Comparison of ENCODE assay signal across 26 cellular contexts in the genomic region with DNA sequence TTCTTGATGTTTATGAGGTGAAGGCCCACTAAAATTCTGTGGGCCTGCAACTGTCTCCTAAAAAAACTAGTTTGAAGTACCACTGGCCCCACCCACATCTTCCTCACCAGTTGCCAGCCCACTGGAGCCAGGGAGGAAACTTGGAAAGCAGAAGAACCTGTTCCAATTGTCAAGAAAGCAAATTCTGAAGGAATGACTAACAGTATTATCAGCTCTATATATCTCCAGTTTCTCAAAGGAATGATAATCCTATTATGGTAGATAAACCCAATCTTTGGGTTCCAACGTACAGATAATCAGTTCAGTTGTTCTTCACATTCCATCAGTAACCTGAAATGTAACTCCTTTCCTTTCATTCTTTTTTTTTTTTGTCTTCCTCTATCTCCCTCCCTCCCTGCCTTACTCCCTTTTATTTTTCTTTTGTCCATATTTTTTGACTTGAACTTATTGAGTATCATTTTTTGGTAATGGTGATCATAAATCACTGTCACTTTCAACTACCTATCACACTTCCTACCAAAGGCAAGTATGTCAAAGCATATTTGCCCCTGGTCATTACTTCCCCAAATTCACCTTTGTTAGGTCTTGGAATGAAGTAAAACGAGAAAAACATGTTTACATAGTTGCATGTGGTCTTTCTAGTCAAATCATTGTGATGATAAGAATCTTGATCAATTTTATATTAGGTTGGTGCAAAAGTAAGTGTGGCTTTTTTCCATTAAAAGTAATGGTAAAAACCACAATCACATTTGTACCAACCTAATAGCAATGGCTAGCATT.
DNase-seq lines count a peak whose midpoint lies in the region; ATAC-seq, FAIRE-seq and TF ChIP-seq lines count a peak whose summit lies in the region.
"Had no signal": no experiment of that assay in that cellular context is flagged by ENCODE, and none has a peak within 500 bp of the region (broad histone marks: within the 10 kb centered on the region; RNA-seq: fewer than 3 reads in every experiment).

No MANE protein-coding gene starts in this region.

- peaks cover 0 to 7% (median 0%) of the 10 kb centered on the region in 3 donors for H3K36me3 Mint-ChIP-seq in naive thymus-derived CD8-positive, alpha-beta T cell
- H3K36me3 Mint-ChIP-seq: activated CD8-positive, alpha-beta memory T cell treated with anti-CD3 and anti-CD28 coated beads, Interleukin-2, amount 10 ng/mL, durations not matched to agents 7 days and 5 days; CD8-positive, alpha-beta memory T cell had no signal

- H3K27me3 ChIP-seq in A673 (replicated peaks; ENCODE audit: insufficient read depth, low read depth, low read length, poor library complexity) (no peaks in the 10 kb centered on the region), adipocyte (replicated peaks; ENCODE audit: control insufficient read depth, insufficient read depth, low read length) (no peaks in the 10 kb centered on the region), keratinocyte (ENCODE audit: control insufficient read depth, extremely low read depth, insufficient read depth, low read length) (no peaks in the 10 kb centered on the region), lower lobe of right lung (ENCODE audit: low read depth) (no peaks in the 10 kb centered on the region)
- H3K27me3 ChIP-seq: brain microvascular endothelial cell, heart left ventricle, thyroid gland had no signal

- H4K20me1 ChIP-seq in keratinocyte (ENCODE audit: control insufficient read depth, extremely low read depth, insufficient read depth, low read length): no peaks in the 10 kb centered on the region

- H3K27ac Mint-ChIP-seq in naive thymus-derived CD8-positive, alpha-beta T cell: no peak overlapping the region
- H3K27ac Mint-ChIP-seq: activated B cell treated with CpG ODN at 0.5 μM for 24 hours; activated CD8-positive, alpha-beta memory T cell treated with anti-CD3 and anti-CD28 coated beads, Interleukin-2, amount 10 ng/mL, durations not matched to agents 7 days and 5 days; B cell; CD8-positive, alpha-beta memory T cell; naive B cell had no signal

- no peaks in the 10 kb centered on the region for H3K36me3 ChIP-seq in A673 (ENCODE audit: insufficient read depth, low read length, poor library complexity, severe bottlenecking)
- no peaks in the 10 kb centered on the region for H3K36me3 ChIP-seq in adipocyte (ENCODE audit: control insufficient read depth, insufficient read depth, low read length, severe bottlenecking)
- no peaks in the 10 kb centered on the region for H3K36me3 ChIP-seq in keratinocyte (ENCODE audit: control insufficient read depth in 2 of 2, extremely low read depth in 1 of 2, insufficient read depth in 2 of 2, low read length in 2 of 2)
- H3K36me3 ChIP-seq in lower lobe of right lung: no peaks in the 10 kb centered on the region
- H3K36me3 ChIP-seq: brain microvascular endothelial cell, heart left ventricle, thyroid gland had no signal

- no peak overlapping the region for H3K4me3 Mint-ChIP-seq in naive thymus-derived CD8-positive, alpha-beta T cell
- H3K4me3 Mint-ChIP-seq: activated B cell treated with CpG ODN at 0.5 μM for 24 hours; activated CD8-positive, alpha-beta memory T cell treated with anti-CD3 and anti-CD28 coated beads, Interleukin-2, amount 10 ng/mL, durations not matched to agents 7 days and 5 days; B cell; CD8-positive, alpha-beta memory T cell; naive B cell had no signal

- dilution Hi-C loops in keratinocyte (cut with MboI; ENCODE audit: extremely low pct_ligation_motif_present, low sequenced_read_pairs): no loop called here

- H3K27ac ChIP-seq in A673 (ENCODE audit: low read depth, low read length, poor library complexity, severe bottlenecking): no peak overlapping the region
- no peak overlapping the region for H3K27ac ChIP-seq in keratinocyte (ENCODE audit: control insufficient read depth, insufficient read depth, low read length)
- H3K27ac ChIP-seq in substantia nigra (ENCODE audit: low read depth, low read length, poor library complexity, severe bottlenecking): no peak overlapping the region
- H3K27ac ChIP-seq in lower lobe of right lung: no peak overlapping the region
- H3K27ac ChIP-seq: brain microvascular endothelial cell, heart left ventricle, psoas muscle, thyroid gland had no signal

- FAIRE-seq in keratinocyte (lab: Jason Lieb, UNC): no peak

- H3K9me3 ChIP-seq in A673 (ENCODE audit: low read depth, low read length, poor library complexity, severe bottlenecking) (no peaks in the 10 kb centered on the region), adipocyte (ENCODE audit: control insufficient read depth, low read length) (peaks cover 3% of the 10 kb centered on the region), keratinocyte (ENCODE audit: control insufficient read depth, low read depth, low read length) (no peaks in the 10 kb centered on the region), lower lobe of right lung (peaks cover 5% of the 10 kb centered on the region)
- H3K9me3 ChIP-seq: psoas muscle, thyroid gland had no signal

- POLR2A ChIA-PET in A673 (lab: Charles Lee; ENCODE audit: low non-redundant PET) (no interaction called here), GM10248 (lab: Yijun Ruan, JAX) (no interaction called here)
- POLR2A ChIA-PET in naive thymus-derived CD8-positive, alpha-beta T cell (lab: Charles Lee): no interaction called here

- intact Hi-C loops in A673 (cut with micrococcal nuclease; ENCODE audit: unreplicated experiment) (no loop called here), lower lobe of right lung (cut with DNase I) (no loop called here)

- H3K27me3 Mint-ChIP-seq in naive thymus-derived CD8-positive, alpha-beta T cell: no peaks in the 10 kb centered on the region
- H3K27me3 Mint-ChIP-seq: activated B cell treated with CpG ODN at 0.5 μM for 24 hours; activated CD8-positive, alpha-beta memory T cell treated with anti-CD3 and anti-CD28 coated beads, Interleukin-2, amount 10 ng/mL, durations not matched to agents 7 days and 5 days; B cell; CD8-positive, alpha-beta memory T cell; naive B cell had no signal

- no peaks in the 10 kb centered on the region for H3K4me1 ChIP-seq in A673 (ENCODE audit: insufficient read depth, low read length, poor library complexity, severe bottlenecking)
- peaks cover 10% of the 10 kb centered on the region for H3K4me1 ChIP-seq in adipocyte (ENCODE audit: control insufficient read depth, insufficient read depth, low read length)
- H3K4me1 ChIP-seq in keratinocyte (ENCODE audit: control insufficient read depth, extremely low read depth, insufficient read depth, low read length): peaks cover 8% of the 10 kb centered on the region
- H3K4me1 ChIP-seq in lower lobe of right lung: no peaks in the 10 kb centered on the region
- H3K4me1 ChIP-seq: thyroid gland had no signal

- TF ChIP-seq CTCF in A673 (conservative IDR thresholded peaks at IDR 0.05; ENCODE audit: low read depth, low read length) (no peak), keratinocyte (optimal IDR thresholded peaks at IDR 0.05 in 1 of 3, IDR thresholded peaks at IDR 0.05 in 1 of 3, conservative IDR thresholded peaks at IDR 0.05 in 1 of 3; ENCODE audit: extremely low read depth in 1 of 3, insufficient read depth in 2 of 3, low read length in 3 of 3) (no peak), GM10248 (IDR thresholded peaks at IDR 0.05; ENCODE audit: control extremely low read depth, extremely low read depth, low read depth, missing control alignments) (no peak), lower lobe of right lung (IDR thresholded peaks at IDR 0.05) (no peak)

- no peak overlapping the region for H2AFZ ChIP-seq in keratinocyte (ENCODE audit: control insufficient read depth, low read length)

- H3K4me1 Mint-ChIP-seq in naive thymus-derived CD8-positive, alpha-beta T cell: no peaks in the 10 kb centered on the region
- H3K4me1 Mint-ChIP-seq: activated B cell treated with CpG ODN at 0.5 μM for 24 hours; activated CD8-positive, alpha-beta memory T cell treated with anti-CD3 and anti-CD28 coated beads, Interleukin-2, amount 10 ng/mL, durations not matched to agents 7 days and 5 days; B cell; CD8-positive, alpha-beta memory T cell; naive B cell had no signal

- no peaks in the 10 kb centered on the region for H3K79me2 ChIP-seq in keratinocyte (ENCODE audit: control insufficient read depth, insufficient read depth, low read length)

- CTCF ChIA-PET in A673 (lab: Charles Lee) (no interaction called here), GM10248 (lab: Yijun Ruan, JAX) (interaction anchor here (0.7 to 1.1 kb wide), 3 partner anchors 10 to 22 kb away, joined by 3 to 4 read pairs (median 3); no protein-coding TSS in a partner anchor)

- no peaks in the 10 kb centered on the region for H3K9me1 ChIP-seq in keratinocyte (ENCODE audit: control insufficient read depth, extremely low read depth, insufficient read depth, low read length)

- no peak for ATAC-seq in naive thymus-derived CD8-positive, alpha-beta T cell
- no peak for ATAC-seq in lower lobe of right lung
- ATAC-seq: activated CD8-positive, alpha-beta memory T cell treated with anti-CD3 and anti-CD28 coated beads, Interleukin-2, amount 10 ng/mL, durations not matched to agents 7 days and 5 days; heart left ventricle; left lobe of liver; Right ventricle myocardium inferior; stimulated activated naive CD8-positive, alpha-beta T cell treated with anti-CD3 and anti-CD28 coated beads, Interleukin-15, Interleukin-2, amounts not matched to agents 100 U/mL and 50 U/mL, for 24 hours had no signal

- BruUV-seq in A673 (replicated peaks; lab: Mats Ljungman, UMichigan): no TSS peak

- H3K9me3 Mint-ChIP-seq in naive thymus-derived CD8-positive, alpha-beta T cell: peaks cover 0 to 11% (median 7%) of the 10 kb centered on the region in 9 donors

- H3K9ac ChIP-seq in adipocyte (ENCODE audit: low read length) (no peak overlapping the region), keratinocyte (ENCODE audit: control insufficient read depth, extremely low read depth, insufficient read depth, low read length) (no peak overlapping the region)

- H3K4me3 ChIP-seq in A673 (ENCODE audit: low read depth, low read length, poor library complexity, severe bottlenecking) (no peak overlapping the region), adipocyte (ENCODE audit: low read length) (no peak overlapping the region), keratinocyte (ENCODE audit: control insufficient read depth in 2 of 3, extremely low read depth in 1 of 3, insufficient read depth in 2 of 3, low read depth in 1 of 3, low read length in 3 of 3) (no peak overlapping the region), lower lobe of right lung (no peak overlapping the region)
- H3K4me3 ChIP-seq: heart left ventricle, psoas muscle, thyroid gland had no signal

- DNase-seq in A673 (ENCODE audit: low spot score) (peak; percentile 55), HT-29 (ENCODE audit: low spot score) (peak; percentile 81), adipocyte (ENCODE audit: low read depth) (peak; percentile 9), keratinocyte (ENCODE audit: low read depth, low spot score) (peak; percentile 13), GM10248 (ENCODE audit: extremely low spot score) (no peak), substantia nigra (lab: John Stamatoyannopoulos, UW) (no peak), lower lobe of right lung (no peak)
- no peak for DNase-seq in naive thymus-derived CD8-positive, alpha-beta T cell
- DNase-seq: activated B cell treated with CpG ODN at 0.5 μM for 24 hours; activated CD8-positive, alpha-beta memory T cell treated with anti-CD3 and anti-CD28 coated beads, Interleukin-2, amount 10 ng/mL, durations not matched to agents 7 days and 5 days; activated naive CD4-positive, alpha-beta T cell; activated T-cell treated with anti-CD3 and anti-CD28 coated beads, Interleukin-2, amount 50 U/mL, for 48 hours; brain microvascular endothelial cell; CD8-positive, alpha-beta memory T cell; DMS53; GDM1; H7; heart left ventricle; naive B cell; NCI-H1417 treated with DMSO at 0.1 percent for 48 hours; psoas muscle; stimulated activated naive CD8-positive, alpha-beta T cell treated with anti-CD3 and anti-CD28 coated beads, Interleukin-15, Interleukin-2, amounts not matched to agents 100 U/mL and 50 U/mL, for 24 hours had no signal

- no peak overlapping the region for H3K4me2 ChIP-seq in keratinocyte (ENCODE audit: control insufficient read depth, extremely low read depth, insufficient read depth, low read depth, low read length)

Comparison
In these comparisons a context has a peak if more than half of its experiments do, and no peak if none do; other contexts are left out.
1. DNase-seq: peak in A673 (single experiment), HT-29 (single experiment), adipocyte (single experiment) and keratinocyte (single experiment); none in GM10248 (single experiment), naive thymus-derived CD8-positive, alpha-beta T cell (0 of 10), substantia nigra (0 of 49) and lower lobe of right lung (single experiment).